ENCODE assay signal across 22 cellular contexts in genomic region chrX:11632732-11633131, GRCh38. TPM values are rescaled to one million over a fixed set of nuclear protein-coding genes. Genes with fewer than 3 reads are reported as not detected.
DNase-seq lines count a peak whose midpoint lies in the region; ATAC-seq, FAIRE-seq and TF ChIP-seq lines count a peak whose summit lies in the region.
"Had no signal": no experiment of that assay in that cellular context is flagged by ENCODE, and none has a peak within 500 bp of the region (broad histone marks: within the 10 kb centered on the region; RNA-seq: fewer than 3 reads in every experiment).

No MANE protein-coding gene starts in this region.

- TF ChIP-seq CTCF in bronchial epithelial cell (IDR thresholded peaks at IDR 0.05; ENCODE audit: insufficient read depth, low read length, severe bottlenecking) (no peak), psoas muscle (IDR thresholded peaks at IDR 0.05) (no peak), GM20000 (IDR thresholded peaks at IDR 0.05; ENCODE audit: extremely low read depth, missing control alignments) (no peak)

- DNase-seq in bronchial epithelial cell (ENCODE audit: low read depth) (no peak), myocyte (ENCODE audit: low read depth) (peak; percentile 78), psoas muscle (peak in 1 of 2 donors; percentile 59), medulla oblongata (ENCODE audit: extremely low spot score) (no peak), GM20000 (ENCODE audit: low spot score) (no peak), NCI-H2227 treated with DMSO at 0.1 percent for 48 hours (lab: John Stamatoyannopoulos, UW) (no peak)
- DNase-seq: C1 segment of cervical spinal cord; Calu3; CD4-positive, alpha-beta memory T cell; COR-L47; DMS53; DMS79 treated with DMSO at 0.1 percent for 48 hours; GF-D8; GOT3; HFFc6 had no signal

- H3K4me1 ChIP-seq in psoas muscle = peaks cover 6% of the 10 kb centered on the region

- ATAC-seq in psoas muscle = peak; percentile 72 to 87 (median 80)

- H3K27me3 ChIP-seq in bronchial epithelial cell (ENCODE audit: control insufficient read depth, insufficient read depth, low read length) (no peaks in the 10 kb centered on the region), psoas muscle (ENCODE audit: insufficient read depth in 3 of 3, low read length in 2 of 3) (no peaks in the 10 kb centered on the region)

- no peak overlapping the region for H3K27ac ChIP-seq in psoas muscle

- H3K4me3 ChIP-seq in bronchial epithelial cell (ENCODE audit: low read depth, low read length) = no peak overlapping the region
- no peak overlapping the region for H3K4me3 ChIP-seq in psoas muscle
- H3K4me3 ChIP-seq: HAP-1 had no signal

- no peaks in the 10 kb centered on the region for H3K9me3 ChIP-seq in psoas muscle
- H3K9me3 ChIP-seq: HAP-1 had no signal

- WGBS in psoas muscle, 3 donors = 0 to 7% (median 4%) methylated on average over 1 of the region's 1 CpG

- H3K36me3 ChIP-seq in bronchial epithelial cell (ENCODE audit: control insufficient read depth, insufficient read depth, low read length) (no peaks in the 10 kb centered on the region), psoas muscle (ENCODE audit: insufficient read depth in 1 of 2, low read depth in 1 of 2) (no peaks in the 10 kb centered on the region)
- H3K36me3 ChIP-seq: HAP-1 had no signal

- peak; percentile 18 for FAIRE-seq in bronchial epithelial cell (lab: Jason Lieb, UNC)
- FAIRE-seq: GM12891, GM18507, H54 had no signal

- intact Hi-C loops in psoas muscle (cut with DNase I) = no loop called here

RNA-seq across cellular contexts. Expression of gene ARHGAP6, which starts 33.0 kb away (rescaled TPM):
- total RNA-seq in bronchial epithelial cell (under 0.01 and 0.38 TPM in 2 replicates), myocyte (16.8 and 18.1 TPM in 2 replicates), psoas muscle (10 to 100 TPM in 2 of 4 donors, 1 to 10 TPM in 2; 4.8 to 20.6 (median 11.3) TPM)
- 3.8 TPM for polyA plus RNA-seq in myocyte (2012)
- polyA plus RNA-seq in psoas muscle = 10 to 100 TPM in 1 of 3 donors, 1 to 10 TPM in 2; 1.8 to 11.0 (median 4.4) TPM
- total RNA-seq: A673; Calu3; CD4-positive, alpha-beta memory T cell; Daoy; G401 had no signal
- polyA plus RNA-seq: CD4-positive, alpha-beta memory T cell had no signal
